In genomic region chr14:74258705-74259035, GRCh38 we compare ENCODE assay signal across 15 cellular contexts. TPM values are rescaled to one million over a fixed set of nuclear protein-coding genes. Genes with fewer than 3 reads are reported as not detected.
DNase-seq lines count a peak whose midpoint lies in the region; ATAC-seq and TF ChIP-seq lines count a peak whose summit lies in the region.
"Had no signal": no experiment of that assay in that cellular context is flagged by ENCODE, and none has a peak within 500 bp of the region (broad histone marks: within the 10 kb centered on the region; RNA-seq: fewer than 3 reads in every experiment).

No MANE protein-coding gene starts in this region.

- peak overlapping the region; percentile 77 for H3K4me3 Mint-ChIP-seq in central memory CD8-positive, alpha-beta T cell
- peak overlapping the region; percentile 64 to 68 (median 65) for H3K4me3 Mint-ChIP-seq in nephron
- H3K4me3 Mint-ChIP-seq in stimulated activated memory B cell treated with anti-CD40 and anti-IgM and Interleukin-4, amounts not matched to agents 10 μg/mL and 1 μg/mL and 100 μg/mL, for 72 hours: no peak overlapping the region

- ATAC-seq in right cardiac atrium: peak in 1 of 2 donors; percentile 15
- no peak for ATAC-seq in Right ventricle myocardium inferior
- no peak for ATAC-seq in central memory CD8-positive, alpha-beta T cell (replicated peaks; ENCODE audit: extremely low read depth, poor library complexity, severe bottlenecking)
- ATAC-seq in stimulated activated memory B cell treated with anti-CD40 and anti-IgM and Interleukin-4, amounts not matched to agents 10 μg/mL and 1 μg/mL and 100 μg/mL, for 72 hours: no peak
- ATAC-seq: activated CD8-positive, alpha-beta T cell treated with anti-CD3 and anti-CD28 coated beads, Interleukin-2, amount 10 ng/mL, durations not matched to agents 7 days and 5 days had no signal

- 64% methylated on average over 3 of the region's 3 CpGs for WGBS in right cardiac atrium
- WGBS in urinary bladder: 49% methylated on average over 3 of the region's 3 CpGs

- no peaks in the 10 kb centered on the region for H3K36me3 ChIP-seq in urinary bladder (ENCODE audit: insufficient read depth)
- H3K36me3 ChIP-seq in ascending aorta: no peaks in the 10 kb centered on the region
- H3K36me3 ChIP-seq: BE2C had no signal

- H3K27me3 ChIP-seq in right cardiac atrium (ENCODE audit: control insufficient read depth, insufficient read depth): no peaks in the 10 kb centered on the region
- H3K27me3 ChIP-seq in ascending aorta: peaks cover 4% of the 10 kb centered on the region

- H3K27ac ChIP-seq in right cardiac atrium (ENCODE audit: low read length) (no peak overlapping the region), urinary bladder (ENCODE audit: low read depth) (no peak overlapping the region), ascending aorta (no peak overlapping the region)

- TF ChIP-seq CTCF in nephron (IDR thresholded peaks at IDR 0.05; ENCODE audit: unreplicated experiment in 3 of 3) (no peak), ascending aorta (IDR thresholded peaks at IDR 0.05) (no peak)

- peaks cover 3% of the 10 kb centered on the region for H3K4me1 ChIP-seq in right cardiac atrium (ENCODE audit: control insufficient read depth, insufficient read depth, low read length)
- no peaks in the 10 kb centered on the region for H3K4me1 ChIP-seq in urinary bladder (ENCODE audit: insufficient read depth)
- H3K4me1 ChIP-seq in ascending aorta: peaks cover 5 to 10% of the 10 kb centered on the region in 2 donors
- H3K4me1 ChIP-seq: BE2C had no signal

- H3K4me3 ChIP-seq in right cardiac atrium (ENCODE audit: low read length) (peak overlapping the region; percentile 94), urinary bladder (ENCODE audit: low read depth, low read length) (peak overlapping the region; percentile 63), ascending aorta (peak overlapping the region in 1 of 2 donors; percentile 81)

- no peaks in the 10 kb centered on the region for H3K9me3 ChIP-seq in right cardiac atrium (ENCODE audit: control insufficient read depth, low read length)
- no peaks in the 10 kb centered on the region for H3K9me3 ChIP-seq in ascending aorta
- H3K9me3 ChIP-seq: BE2C had no signal

- H3K36me3 Mint-ChIP-seq in central memory CD8-positive, alpha-beta T cell (ENCODE audit: insufficient read depth): peaks cover 2% of the 10 kb centered on the region
- H3K36me3 Mint-ChIP-seq in nephron (ENCODE audit: low read depth): no peaks in the 10 kb centered on the region
- H3K36me3 Mint-ChIP-seq in stimulated activated memory B cell treated with anti-CD40 and anti-IgM and Interleukin-4, amounts not matched to agents 10 μg/mL and 1 μg/mL and 100 μg/mL, for 72 hours: no peaks in the 10 kb centered on the region

- peaks cover 5% of the 10 kb centered on the region for H3K4me1 Mint-ChIP-seq in central memory CD8-positive, alpha-beta T cell
- no peaks in the 10 kb centered on the region for H3K4me1 Mint-ChIP-seq in nephron
- H3K4me1 Mint-ChIP-seq in stimulated activated memory B cell treated with anti-CD40 and anti-IgM and Interleukin-4, amounts not matched to agents 10 μg/mL and 1 μg/mL and 100 μg/mL, for 72 hours: peaks cover 7% of the 10 kb centered on the region

- no peaks in the 10 kb centered on the region for H3K9me3 Mint-ChIP-seq in central memory CD8-positive, alpha-beta T cell
- no peaks in the 10 kb centered on the region for H3K9me3 Mint-ChIP-seq in nephron
- H3K9me3 Mint-ChIP-seq in stimulated activated memory B cell treated with anti-CD40 and anti-IgM and Interleukin-4, amounts not matched to agents 10 μg/mL and 1 μg/mL and 100 μg/mL, for 72 hours: no peaks in the 10 kb centered on the region

- no peak overlapping the region for H3K27ac Mint-ChIP-seq in central memory CD8-positive, alpha-beta T cell (ENCODE audit: low read depth)
- H3K27ac Mint-ChIP-seq in nephron: no peak overlapping the region
- H3K27ac Mint-ChIP-seq in stimulated activated memory B cell treated with anti-CD40 and anti-IgM and Interleukin-4, amounts not matched to agents 10 μg/mL and 1 μg/mL and 100 μg/mL, for 72 hours: no peak overlapping the region
- H3K27ac Mint-ChIP-seq: activated CD8-positive, alpha-beta T cell treated with anti-CD3 and anti-CD28 coated beads, Interleukin-2, amount 10 ng/mL, durations not matched to agents 7 days and 5 days had no signal

- DNase-seq in right cardiac atrium (no peak), Right ventricle myocardium inferior (ENCODE audit: missing footprints) (no peak), ascending aorta (ENCODE audit: low spot score in 2 of 2) (no peak), SIG-M5 (lab: John Stamatoyannopoulos, UW) (no peak)
- DNase-seq in central memory CD8-positive, alpha-beta T cell (ENCODE audit: low spot score in 2 of 2): no peak
- DNase-seq: activated CD8-positive, alpha-beta T cell treated with anti-CD3 and anti-CD28 coated beads, Interleukin-2, amount 10 ng/mL, durations not matched to agents 7 days and 5 days; activated naive CD4-positive, alpha-beta T cell treated with anti-CD3 and anti-CD28 coated beads, Interleukin-2, amount 50 U/mL, for 16 hours; BE2C; NCI-H2107; small intestine had no signal

- H3K27me3 Mint-ChIP-seq in central memory CD8-positive, alpha-beta T cell: peaks cover 2% of the 10 kb centered on the region
- H3K27me3 Mint-ChIP-seq in nephron (ENCODE audit: low read depth): peaks cover 51% of the 10 kb centered on the region
- H3K27me3 Mint-ChIP-seq in stimulated activated memory B cell treated with anti-CD40 and anti-IgM and Interleukin-4, amounts not matched to agents 10 μg/mL and 1 μg/mL and 100 μg/mL, for 72 hours: peaks cover 9% of the 10 kb centered on the region

- intact Hi-C loops in right cardiac atrium (cut with DNase I) (loop anchor here in 1 of 4 donors (5.0 kb wide), 1 partner anchor 146 kb away; no protein-coding TSS in a partner anchor), Right ventricle myocardium inferior (cut with DNase I) (no loop called here), ascending aorta (cut with DNase I) (no loop called here)

RNA-seq across cellular contexts. Expression of gene VSX2, which starts 19.4 kb away (rescaled TPM):
- total RNA-seq in right cardiac atrium (not detected), Right ventricle myocardium inferior (not detected), urinary bladder (not detected), ascending aorta (not detected)
- polyA plus RNA-seq in right cardiac atrium (not detected), urinary bladder (not detected)
- total RNA-seq: activated CD8-positive, alpha-beta T cell treated with anti-CD3 and anti-CD28 coated beads, Interleukin-2, amount 10 ng/mL, durations not matched to agents 7 days and 5 days; dermis microvascular lymphatic vessel endothelial cell; T-helper 2 cell treated with Interferon-gamma antibody and Interleukin-4, amounts not matched to agents 100 ng/mL and 5 ng/mL, for 36 hours had no signal
- polyA plus RNA-seq: small intestine had no signal

RNA-seq across cellular contexts. Expression of gene ABCD4, which starts 44.1 kb away (rescaled TPM):
- total RNA-seq in right cardiac atrium (10 to 100 TPM; 18.9 to 28.7 (median 25.2) TPM), Right ventricle myocardium inferior (20.8 TPM), urinary bladder (30.6 TPM), ascending aorta (137 TPM)
- polyA plus RNA-seq in right cardiac atrium (25.4 TPM), urinary bladder (36.0 TPM)
